8 cellular contexts compared by ENCODE assay signal in genomic region chr16:10275214-10275996, GRCh38.
DNase-seq lines count a peak whose midpoint lies in the region; ATAC-seq lines count a peak whose summit lies in the region.
"Not testable (repeated sequence)": the region's sequence is repeated elsewhere in the genome, so short reads cannot be mapped to it uniquely, and the experiment has no call there.

No MANE protein-coding gene starts in this region.

- H3K4me3 ChIP-seq in BLaER1 treated with 17β-estradiol and CSF1 and Interleukin-3, amounts not matched to agents 10 nM and 100 nM, result not testable (repeated sequence)

- H3K9me3 ChIP-seq in BLaER1 treated with 17β-estradiol and CSF1 and Interleukin-3, amounts not matched to agents 10 nM and 100 nM (replicated peaks in 1 of 11), result peaks cover 34 to 63% (median 43%) of the 10 kb centered on the region in 11 experiments

- not testable (repeated sequence) for H3K4me3 Mint-ChIP-seq in central memory CD8-positive, alpha-beta T cell

- in situ Hi-C loops in KBM-7 (cut with MboI; ENCODE audit: low pct_unique_long_range_greater_than_20kb, low sequenced_read_pairs), result not testable (repeated sequence)

- not testable (repeated sequence) for H3K27me3 Mint-ChIP-seq in central memory CD8-positive, alpha-beta T cell

- DNase-seq in KBM-7, result peak; percentile 20
- DNase-seq in activated CD4-positive, alpha-beta T cell treated with anti-CD3 and anti-CD28 coated beads for 48 hours, result peak; percentile 15
- not testable (repeated sequence) for DNase-seq in central memory CD8-positive, alpha-beta T cell (ENCODE audit: low spot score in 2 of 2)

- H3K27me3 ChIP-seq in BLaER1 treated with 17β-estradiol and CSF1 and Interleukin-3, amounts not matched to agents 10 nM and 100 nM, result not testable (repeated sequence)

- H3K9ac ChIP-seq in BLaER1 treated with 17β-estradiol and CSF1 and Interleukin-3, amounts not matched to agents 10 nM and 100 nM, result peak overlapping the region in 2 of 11 experiments; percentile 28 to 38; a peak in 2 of 22 replicates

- peak overlapping the region; percentile 21 to 74 (median 62) for H3K4me2 ChIP-seq in BLaER1 treated with 17β-estradiol and CSF1 and Interleukin-3, amounts not matched to agents 10 nM and 100 nM

- peaks cover 11 to 17% (median 15%) of the 10 kb centered on the region in 10 experiments for H3K4me1 ChIP-seq in BLaER1 treated with 17β-estradiol and CSF1 and Interleukin-3, amounts not matched to agents 10 nM and 100 nM

- H3K36me3 ChIP-seq in BLaER1 treated with 17β-estradiol and CSF1 and Interleukin-3, amounts not matched to agents 10 nM and 100 nM, result not testable (repeated sequence)

- peak; percentile 72 for ATAC-seq in GM18519 (IDR thresholded peaks at IDR 0.05; ENCODE audit: low FRiP score, unreplicated experiment)
- peak; percentile 84 for ATAC-seq in GM19455 (IDR thresholded peaks at IDR 0.05; ENCODE audit: unreplicated experiment)
- ATAC-seq in HG02571 (IDR thresholded peaks at IDR 0.05; ENCODE audit: unreplicated experiment), result peak; percentile 66
- ATAC-seq in HG03135 (IDR thresholded peaks at IDR 0.05; ENCODE audit: unreplicated experiment), result peak; percentile 77
- ATAC-seq in central memory CD8-positive, alpha-beta T cell (replicated peaks; ENCODE audit: extremely low read depth, poor library complexity, severe bottlenecking), result not testable (repeated sequence)

- H3K4me1 Mint-ChIP-seq in central memory CD8-positive, alpha-beta T cell, result not testable (repeated sequence)

- H3K27ac Mint-ChIP-seq in central memory CD8-positive, alpha-beta T cell (ENCODE audit: low read depth), result peak overlapping the region; percentile 26

- H3K9me3 Mint-ChIP-seq in central memory CD8-positive, alpha-beta T cell, result not testable (repeated sequence)

- H3K36me3 Mint-ChIP-seq in central memory CD8-positive, alpha-beta T cell (ENCODE audit: insufficient read depth), result not testable (repeated sequence)

- H3K27ac ChIP-seq in BLaER1 treated with 17β-estradiol and CSF1 and Interleukin-3, amounts not matched to agents 10 nM and 100 nM, result peak overlapping the region in 9 of 11 experiments; percentile 9 to 63 (median 53); a peak in 15 of 22 replicates

- not testable (repeated sequence) for H4K20me1 ChIP-seq in BLaER1 treated with 17β-estradiol and CSF1 and Interleukin-3, amounts not matched to agents 10 nM and 100 nM
